In genomic region chr10:69086131-69086530, GRCh38 we compare ENCODE assay signal across 8 cellular contexts. TPM values are rescaled to one million over a fixed set of nuclear protein-coding genes. Genes with fewer than 3 reads are reported as not detected.
DNase-seq lines count a peak whose midpoint lies in the region; ATAC-seq and TF ChIP-seq lines count a peak whose summit lies in the region.

No MANE protein-coding gene starts in this region.

- H3K9me3 ChIP-seq in CD4-positive, alpha-beta T cell (ENCODE audit: control insufficient read depth, low read length), result no peaks in the 10 kb centered on the region

- peak overlapping the region; percentile 94 for H3K27ac Mint-ChIP-seq in CD4-positive, alpha-beta T cell
- peak overlapping the region; percentile 1 for H3K27ac Mint-ChIP-seq in nephron progenitor cell

- DNase-seq in CD4-positive, alpha-beta T cell, result no peak
- DNase-seq in NOMO-1 treated with DMSO at 0.1 percent for 48 hours (lab: John Stamatoyannopoulos, UW; ENCODE audit: unreplicated experiment) (peak; percentile 33), dorsolateral prefrontal cortex (no peak), nephron progenitor cell (no peak), GM13977 (ENCODE audit: low spot score) (no peak), NCI-H526 treated with DMSO at 0.1 percent for 48 hours (lab: John Stamatoyannopoulos, UW) (no peak), DMS53 (lab: John Stamatoyannopoulos, UW) (no peak)

- CTCF ChIA-PET in CD4-positive, alpha-beta T cell (lab: Charles Lee), result no interaction called here

- no peak for ATAC-seq in CD4-positive, alpha-beta T cell (ENCODE audit: poor library complexity)
- no peak for ATAC-seq in GM18868 (IDR thresholded peaks at IDR 0.05; ENCODE audit: unreplicated experiment)

- POLR2A ChIA-PET in CD4-positive, alpha-beta T cell (lab: Charles Lee), result interaction anchor here (1.6 to 2.5 kb wide), 3 partner anchors 21 to 232 kb away, joined by 4 to 38 read pairs (median 4); no protein-coding TSS in a partner anchor

- no peak overlapping the region for H3K27ac ChIP-seq in CD4-positive, alpha-beta T cell (ENCODE audit: low read depth, low read length)
- H3K27ac ChIP-seq in dorsolateral prefrontal cortex, result peak overlapping the region in 47 of 59 donors; percentile 2 to 95 (median 84)

- in situ Hi-C loops in GM13977 (cut with MboI; ENCODE audit: low pct_unique_long_range_greater_than_20kb, low sequenced_read_pairs, unreplicated experiment), result no loop called here

- no peaks in the 10 kb centered on the region for H3K9me3 Mint-ChIP-seq in CD4-positive, alpha-beta T cell
- no peaks in the 10 kb centered on the region for H3K9me3 Mint-ChIP-seq in nephron progenitor cell

- H3K27me3 Mint-ChIP-seq in CD4-positive, alpha-beta T cell, result no peaks in the 10 kb centered on the region
- peaks cover 20% of the 10 kb centered on the region for H3K27me3 Mint-ChIP-seq in nephron progenitor cell (ENCODE audit: low read depth, poor library complexity)

- peaks cover 49% of the 10 kb centered on the region for H3K4me1 Mint-ChIP-seq in CD4-positive, alpha-beta T cell (ENCODE audit: low read depth)
- peaks cover 10% of the 10 kb centered on the region for H3K4me1 Mint-ChIP-seq in nephron progenitor cell

- H3K4me3 Mint-ChIP-seq in CD4-positive, alpha-beta T cell, result peak overlapping the region; percentile 87
- H3K4me3 Mint-ChIP-seq in nephron progenitor cell, result no peak overlapping the region

- peaks cover 31% of the 10 kb centered on the region for H3K36me3 Mint-ChIP-seq in CD4-positive, alpha-beta T cell (ENCODE audit: low read depth)
- no peaks in the 10 kb centered on the region for H3K36me3 Mint-ChIP-seq in nephron progenitor cell (ENCODE audit: low read depth)

- intact Hi-C loops in CD4-positive, alpha-beta T cell (cut with DNase I, micrococcal nuclease), result no loop called here
- intact Hi-C loops in dorsolateral prefrontal cortex (cut with DNase I), result no loop called here

- TF ChIP-seq CTCF in CD4-positive, alpha-beta T cell (IDR thresholded peaks at IDR 0.05), result no peak
- TF ChIP-seq CTCF in dorsolateral prefrontal cortex (IDR thresholded peaks at IDR 0.05 in 54 of 56, conservative IDR thresholded peaks at IDR 0.05 in 2 of 56; ENCODE audit: low read depth in 1 of 56, partially characterized antibody in 56 of 56) (no peak), nephron progenitor cell (IDR thresholded peaks at IDR 0.05) (no peak), GM13977 (IDR thresholded peaks at IDR 0.05; ENCODE audit: extremely low read depth, insufficient read depth, missing control alignments) (no peak)

- H3K27me3 ChIP-seq in CD4-positive, alpha-beta T cell (ENCODE audit: control insufficient read depth, insufficient read depth, low read length), result no peaks in the 10 kb centered on the region
- H3K27me3 ChIP-seq in dorsolateral prefrontal cortex, result no peaks in the 10 kb centered on the region

- H3K4me3 ChIP-seq in dorsolateral prefrontal cortex, result peak overlapping the region in 29 of 59 donors; percentile 5 to 58 (median 25)

RNA-seq across cellular contexts. Expression of gene SRGN, which starts 1.8 kb away (rescaled TPM):
- total RNA-seq in CD4-positive, alpha-beta T cell, result 100 to 1,000 TPM; 342 to 353 TPM
- total RNA-seq in dorsolateral prefrontal cortex, result 100 to 1,000 TPM in 7 of 120 experiments, 10 to 100 TPM in 113; 11.7 to 140 (median 43.8) TPM

RNA-seq across cellular contexts. Expression of gene VPS26A, which starts 37.8 kb away (rescaled TPM):
- 10 to 100 TPM; 32.8 to 33.0 TPM for total RNA-seq in CD4-positive, alpha-beta T cell
- 10 to 100 TPM; 32.6 to 61.5 (median 43.9) TPM for total RNA-seq in dorsolateral prefrontal cortex
